In the genomic region with DNA sequence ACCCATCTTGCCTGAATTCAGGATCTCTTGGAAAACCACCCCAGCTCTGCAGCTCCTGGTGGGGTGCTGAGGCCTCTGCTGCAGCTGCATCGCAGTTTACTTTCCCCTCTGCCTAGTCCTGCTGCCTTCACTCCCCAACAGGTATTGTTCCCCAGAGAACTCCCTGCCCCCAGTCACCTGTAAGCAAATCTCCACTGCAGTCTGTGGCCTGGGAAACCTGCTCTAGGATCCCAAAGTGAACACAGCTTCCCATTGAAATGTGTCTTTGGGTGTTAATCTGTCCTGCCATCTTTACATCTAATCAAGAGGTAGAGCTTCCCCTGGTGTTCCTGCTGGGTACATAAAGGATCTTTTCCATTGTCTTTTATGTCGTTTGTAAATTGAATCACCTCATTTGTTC, we compare ENCODE assay signal across 2 cellular contexts.
TF ChIP-seq lines count a peak whose summit lies in the region.

No MANE protein-coding gene starts in this region.

TF ChIP-seq in GM23338, 12 proteins besides CTCF, POLR2A, EP300 and RAD21:
- TF ChIP-seq, protein P1, sequence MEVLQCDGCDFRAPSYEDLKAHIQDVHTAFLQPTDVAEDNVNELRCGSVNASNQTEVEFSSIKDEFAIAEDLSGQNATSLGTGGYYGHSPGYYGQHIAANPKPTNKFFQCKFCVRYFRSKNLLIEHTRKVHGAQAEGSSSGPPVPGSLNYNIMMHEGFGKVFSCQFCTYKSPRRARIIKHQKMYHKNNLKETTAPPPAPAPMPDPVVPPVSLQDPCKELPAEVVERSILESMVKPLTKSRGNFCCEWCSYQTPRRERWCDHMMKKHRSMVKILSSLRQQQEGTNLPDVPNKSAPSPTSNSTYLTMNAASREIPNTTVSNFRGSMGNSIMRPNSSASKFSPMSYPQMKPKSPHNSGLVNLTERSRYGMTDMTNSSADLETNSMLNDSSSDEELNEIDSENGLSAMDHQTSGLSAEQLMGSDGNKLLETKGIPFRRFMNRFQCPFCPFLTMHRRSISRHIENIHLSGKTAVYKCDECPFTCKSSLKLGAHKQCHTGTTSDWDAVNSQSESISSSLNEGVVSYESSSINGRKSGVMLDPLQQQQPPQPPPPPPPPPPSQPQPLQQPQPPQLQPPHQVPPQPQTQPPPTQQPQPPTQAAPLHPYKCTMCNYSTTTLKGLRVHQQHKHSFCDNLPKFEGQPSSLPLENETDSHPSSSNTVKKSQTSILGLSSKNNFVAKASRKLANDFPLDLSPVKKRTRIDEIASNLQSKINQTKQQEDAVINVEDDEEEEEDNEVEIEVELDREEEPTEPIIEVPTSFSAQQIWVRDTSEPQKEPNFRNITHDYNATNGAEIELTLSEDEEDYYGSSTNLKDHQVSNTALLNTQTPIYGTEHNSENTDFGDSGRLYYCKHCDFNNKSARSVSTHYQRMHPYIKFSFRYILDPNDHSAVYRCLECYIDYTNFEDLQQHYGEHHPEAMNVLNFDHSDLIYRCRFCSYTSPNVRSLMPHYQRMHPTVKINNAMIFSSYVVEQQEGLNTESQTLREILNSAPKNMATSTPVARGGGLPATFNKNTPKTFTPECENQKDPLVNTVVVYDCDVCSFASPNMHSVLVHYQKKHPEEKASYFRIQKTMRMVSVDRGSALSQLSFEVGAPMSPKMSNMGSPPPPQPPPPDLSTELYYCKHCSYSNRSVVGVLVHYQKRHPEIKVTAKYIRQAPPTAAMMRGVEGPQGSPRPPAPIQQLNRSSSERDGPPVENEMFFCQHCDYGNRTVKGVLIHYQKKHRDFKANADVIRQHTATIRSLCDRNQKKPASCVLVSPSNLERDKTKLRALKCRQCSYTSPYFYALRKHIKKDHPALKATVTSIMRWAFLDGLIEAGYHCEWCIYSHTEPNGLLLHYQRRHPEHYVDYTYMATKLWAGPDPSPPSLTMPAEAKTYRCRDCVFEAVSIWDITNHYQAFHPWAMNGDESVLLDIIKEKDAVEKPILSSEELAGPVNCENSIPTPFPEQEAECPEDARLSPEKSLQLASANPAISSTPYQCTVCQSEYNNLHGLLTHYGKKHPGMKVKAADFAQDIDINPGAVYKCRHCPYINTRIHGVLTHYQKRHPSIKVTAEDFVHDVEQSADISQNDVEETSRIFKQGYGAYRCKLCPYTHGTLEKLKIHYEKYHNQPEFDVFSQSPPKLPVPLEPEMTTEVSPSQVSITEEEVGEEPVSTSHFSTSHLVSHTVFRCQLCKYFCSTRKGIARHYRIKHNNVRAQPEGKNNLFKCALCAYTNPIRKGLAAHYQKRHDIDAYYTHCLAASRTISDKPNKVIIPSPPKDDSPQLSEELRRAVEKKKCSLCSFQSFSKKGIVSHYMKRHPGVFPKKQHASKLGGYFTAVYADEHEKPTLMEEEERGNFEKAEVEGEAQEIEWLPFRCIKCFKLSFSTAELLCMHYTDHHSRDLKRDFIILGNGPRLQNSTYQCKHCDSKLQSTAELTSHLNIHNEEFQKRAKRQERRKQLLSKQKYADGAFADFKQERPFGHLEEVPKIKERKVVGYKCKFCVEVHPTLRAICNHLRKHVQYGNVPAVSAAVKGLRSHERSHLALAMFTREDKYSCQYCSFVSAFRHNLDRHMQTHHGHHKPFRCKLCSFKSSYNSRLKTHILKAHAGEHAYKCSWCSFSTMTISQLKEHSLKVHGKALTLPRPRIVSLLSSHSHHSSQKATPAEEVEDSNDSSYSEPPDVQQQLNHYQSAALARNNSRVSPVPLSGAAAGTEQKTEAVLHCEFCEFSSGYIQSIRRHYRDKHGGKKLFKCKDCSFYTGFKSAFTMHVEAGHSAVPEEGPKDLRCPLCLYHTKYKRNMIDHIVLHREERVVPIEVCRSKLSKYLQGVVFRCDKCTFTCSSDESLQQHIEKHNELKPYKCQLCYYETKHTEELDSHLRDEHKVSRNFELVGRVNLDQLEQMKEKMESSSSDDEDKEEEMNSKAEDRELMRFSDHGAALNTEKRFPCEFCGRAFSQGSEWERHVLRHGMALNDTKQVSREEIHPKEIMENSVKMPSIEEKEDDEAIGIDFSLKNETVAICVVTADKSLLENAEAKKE (CRISPR knock-in tag; IDR thresholded peaks at IDR 0.05), result 0 out of 2 replicates have a peak, but pooled peaks have one; percentile 43
- no peak for TF ChIP-seq ZNF331 (CRISPR knock-in tag; IDR thresholded peaks at IDR 0.05; ENCODE audit: low read depth)

TF ChIP-seq in H1, 55 proteins besides CTCF, POLR2A, EP300 and RAD21:
- TF ChIP-seq ASH2L (IDR thresholded peaks at IDR 0.05; ENCODE audit: low read length) (peak; percentile 44), GABPA (IDR thresholded peaks at IDR 0.05; ENCODE audit: borderline replicate concordance, insufficient read depth, low read length) (no peak), RBBP5 (IDR thresholded peaks at IDR 0.05; ENCODE audit: borderline replicate concordance, low read depth, low read length) (0 out of 2 replicates have a peak, but pooled peaks have one; percentile 41), TBP (IDR thresholded peaks at IDR 0.05; ENCODE audit: low read depth, low read length) (no peak), NRF1 (IDR thresholded peaks at IDR 0.05; ENCODE audit: low read depth, low read length) (no peak), CHD1 (IDR thresholded peaks at IDR 0.05; ENCODE audit: low read depth, low read length) (no peak), PHF8 (conservative IDR thresholded peaks at IDR 0.05; ENCODE audit: low read depth, low read length) (no peak), SRF (IDR thresholded peaks at IDR 0.05; ENCODE audit: low read depth, low read length) (no peak), YY1 (IDR thresholded peaks at IDR 0.05; ENCODE audit: low read depth, low read length) (0 out of 2 replicates have a peak, but pooled peaks have one; percentile 4), SIRT6 (IDR thresholded peaks at IDR 0.05; ENCODE audit: low read length) (no peak), HDAC2 (IDR thresholded peaks at IDR 0.05; ENCODE audit: borderline replicate concordance in 1 of 2, low read depth in 2 of 2, low read length in 2 of 2) (no peak)
- TF ChIP-seq, protein P2, sequence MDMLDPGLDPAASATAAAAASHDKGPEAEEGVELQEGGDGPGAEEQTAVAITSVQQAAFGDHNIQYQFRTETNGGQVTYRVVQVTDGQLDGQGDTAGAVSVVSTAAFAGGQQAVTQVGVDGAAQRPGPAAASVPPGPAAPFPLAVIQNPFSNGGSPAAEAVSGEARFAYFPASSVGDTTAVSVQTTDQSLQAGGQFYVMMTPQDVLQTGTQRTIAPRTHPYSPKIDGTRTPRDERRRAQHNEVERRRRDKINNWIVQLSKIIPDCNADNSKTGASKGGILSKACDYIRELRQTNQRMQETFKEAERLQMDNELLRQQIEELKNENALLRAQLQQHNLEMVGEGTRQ (IDR thresholded peaks at IDR 0.05; ENCODE audit: low read length), result no peak
